Comparison of ENCODE assay signal across 10 cellular contexts in the genomic region with DNA sequence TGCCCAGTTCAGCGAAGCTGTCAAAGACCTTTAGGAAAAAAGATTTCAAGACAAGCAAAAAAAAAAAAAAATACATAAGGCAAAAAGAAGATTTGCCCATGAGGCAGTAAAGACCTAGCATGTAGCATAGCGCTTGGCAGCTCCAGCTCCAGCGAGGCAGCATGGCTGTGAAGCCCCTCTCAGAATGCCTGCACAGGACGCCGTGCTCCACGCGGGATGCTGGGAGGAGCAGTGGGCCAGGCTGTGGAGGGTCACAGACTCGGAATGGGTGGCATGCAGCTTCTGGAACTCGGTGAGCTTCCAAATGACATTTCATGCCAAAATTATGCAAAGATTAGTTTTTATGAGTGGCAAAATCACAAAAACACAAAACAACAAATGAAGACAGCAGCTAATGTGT.
"Had no signal": no experiment of that assay in that cellular context is flagged by ENCODE, and none has a peak within 500 bp of the region (broad histone marks: within the 10 kb centered on the region; RNA-seq: fewer than 3 reads in every experiment).

No MANE protein-coding gene starts in this region.

- DNase-seq: GM23248, GOT3, H7, H9, HCEC 1CT, HFFc6 had no signal

- H3K4me3 ChIP-seq: GM23248, GM23338, HAP-1 had no signal

- H3K4me2 ChIP-seq: GM23338 had no signal

- FAIRE-seq: H1, H54 had no signal

- H3K9ac ChIP-seq: GM23248 had no signal

- H3K4me1 ChIP-seq: HAP-1 had no signal

- H3K27ac ChIP-seq: GM23248 had no signal

- H3K36me3 ChIP-seq: HAP-1 had no signal

- H3K9me3 ChIP-seq: HAP-1 had no signal
